27 cellular contexts compared by ENCODE assay signal in the genomic region with DNA sequence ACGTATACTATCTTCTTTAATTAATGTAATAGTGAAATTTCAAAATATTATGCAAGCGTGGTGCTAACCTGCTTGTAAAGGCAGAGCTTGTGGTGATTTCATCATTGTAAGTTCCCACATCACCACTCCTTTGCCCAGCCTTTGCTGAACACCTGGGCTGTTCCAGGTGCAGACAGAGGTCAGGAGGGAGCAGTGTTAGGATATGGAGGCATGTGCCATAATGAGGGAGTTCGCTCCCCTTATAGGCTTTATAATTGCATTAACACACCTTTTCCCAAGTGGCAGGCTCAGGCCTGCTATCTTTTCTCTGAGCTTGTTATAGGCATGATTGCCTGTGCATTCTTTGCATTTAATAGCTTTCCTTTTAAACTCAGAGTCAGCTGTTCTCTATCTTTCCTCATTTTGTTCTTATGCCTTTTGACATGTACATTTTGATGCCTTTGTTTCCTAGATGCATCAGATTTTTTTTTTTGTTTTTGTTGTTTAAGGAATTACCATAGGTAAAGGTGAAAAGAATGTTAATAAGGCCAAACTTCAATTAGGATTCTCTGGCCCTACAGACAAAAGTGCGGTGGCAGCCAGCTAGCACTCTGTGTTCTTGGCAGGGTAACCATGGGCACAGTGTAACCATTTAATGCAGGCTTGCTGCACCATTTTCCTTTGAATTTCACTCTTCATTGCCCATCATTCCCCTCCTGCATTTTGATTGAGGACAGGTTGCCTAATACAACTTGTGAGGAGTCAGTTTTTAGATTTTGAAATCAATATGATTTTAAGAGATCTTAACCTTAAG. TPM values are rescaled to one million over a fixed set of nuclear protein-coding genes. Genes with fewer than 3 reads are reported as not detected.
A peak's percentile ranks its signal among the peaks of the same experiment; 100 is the strongest.
DNase-seq lines count a peak whose midpoint lies in the region; TF ChIP-seq lines count a peak whose summit lies in the region.
"Had no signal": no experiment of that assay in that cellular context is flagged by ENCODE, and none has a peak within 500 bp of the region (broad histone marks: within the 10 kb centered on the region; RNA-seq: fewer than 3 reads in every experiment).

No MANE protein-coding gene starts in this region.

- intact Hi-C loops in prostate gland (cut with DNase I) (no loop called here), CD14-positive monocyte (cut with micrococcal nuclease) (no loop called here)

- no peaks in the 10 kb centered on the region for H3K27me3 ChIP-seq in prostate gland (replicated peaks; ENCODE audit: insufficient read depth)
- H3K27me3 ChIP-seq: hepatocyte, Peyer's patch had no signal

- H3K4me3 ChIP-seq in prostate gland = no peak overlapping the region
- H3K4me3 ChIP-seq: hepatocyte, K562, lung, Peyer's patch, SK-N-MC, smooth muscle cell, thoracic aorta had no signal

- no peaks in the 10 kb centered on the region for H3K4me1 ChIP-seq in prostate gland (replicated peaks)
- H3K4me1 ChIP-seq: Peyer's patch had no signal

- H3K4me1 Mint-ChIP-seq in CD14-positive monocyte = peaks cover 8% of the 10 kb centered on the region
- H3K4me1 Mint-ChIP-seq: activated naive CD8-positive, alpha-beta T cell treated with anti-CD3 and anti-CD28 coated beads, Interleukin-2, amount 50 U/mL, for 24 hours; stimulated activated memory B cell treated with anti-CD40 and anti-IgM and Interleukin-4, amounts not matched to agents 10 μg/mL and 1 μg/mL and 100 μg/mL, for 72 hours; T-helper 17 cell had no signal

- H3K4me3 Mint-ChIP-seq in CD14-positive monocyte = no peak overlapping the region
- H3K4me3 Mint-ChIP-seq: activated naive CD8-positive, alpha-beta T cell treated with anti-CD3 and anti-CD28 coated beads, Interleukin-2, amount 50 U/mL, for 24 hours; stimulated activated memory B cell treated with anti-CD40 and anti-IgM and Interleukin-4, amounts not matched to agents 10 μg/mL and 1 μg/mL and 100 μg/mL, for 72 hours; T-helper 17 cell had no signal

- H3K36me3 ChIP-seq in prostate gland = no peaks in the 10 kb centered on the region
- H3K36me3 ChIP-seq: Peyer's patch, thoracic aorta had no signal

- peak overlapping the region; percentile 67; the same call in 1 of the 2 replicates for H3K27ac ChIP-seq in RWPE1
- H3K27ac ChIP-seq in epithelial cell of prostate = no peak overlapping the region
- peak overlapping the region in 1 of 2 donors; percentile 16 for H3K27ac ChIP-seq in prostate gland
- H3K27ac ChIP-seq: 22Rv1, hepatocyte, Peyer's patch, SK-N-MC, thoracic aorta, VCaP had no signal

- H3K27me3 Mint-ChIP-seq in CD14-positive monocyte (ENCODE audit: low read depth in 3 of 3) = peaks cover 0 to 2% (median 1%) of the 10 kb centered on the region in 3 donors
- H3K27me3 Mint-ChIP-seq: activated naive CD8-positive, alpha-beta T cell treated with anti-CD3 and anti-CD28 coated beads, Interleukin-2, amount 50 U/mL, for 24 hours; stimulated activated memory B cell treated with anti-CD40 and anti-IgM and Interleukin-4, amounts not matched to agents 10 μg/mL and 1 μg/mL and 100 μg/mL, for 72 hours; T-helper 17 cell had no signal

- no peak for TF ChIP-seq POLR2A in prostate gland (IDR thresholded peaks at IDR 0.05)

- DNase-seq in NCI-H2107 treated with DMSO at 0.1 percent for 48 hours (lab: John Stamatoyannopoulos, UW; ENCODE audit: unreplicated experiment) (peak; percentile 28), NCI-H2107 (lab: John Stamatoyannopoulos, UW) (no peak), RWPE1 (ENCODE audit: low spot score) (peak; percentile 77), epithelial cell of prostate (ENCODE audit: low read depth, low spot score) (peak; percentile 56), prostate gland (ENCODE audit: low spot score) (peak; percentile 10), NCI-H510A treated with DMSO at 0.1 percent for 48 hours (lab: John Stamatoyannopoulos, UW) (no peak), CD14-positive monocyte (ENCODE audit: low spot score) (no peak), NCI-H2196 (lab: John Stamatoyannopoulos, UW; ENCODE audit: unreplicated experiment) (no peak)
- DNase-seq: activated CD4-positive, alpha-beta T cell treated with anti-CD3 and anti-CD28 coated beads, Interleukin-2, amount 50 U/mL, for 48 hours; activated CD8-positive, alpha-beta memory T cell treated with anti-CD3 and anti-CD28 coated beads, Interleukin-2, amount 50 U/mL, for 48 hours; activated effector memory CD4-positive, alpha-beta T cell treated with Interleukin-2 at 50 U/mL for 16 hours; activated naive CD8-positive, alpha-beta T cell treated with anti-CD3 and anti-CD28 coated beads, Interleukin-2, amount 50 U/mL, for 24 hours; dermis blood vessel endothelial cell; GDM1; NCI-H1694 treated with DMSO at 0.1 percent for 48 hours; NCI-H446; Peyer's patch; T-helper 17 cell had no signal

- H3K27ac Mint-ChIP-seq in CD14-positive monocyte = no peak overlapping the region
- H3K27ac Mint-ChIP-seq: activated naive CD8-positive, alpha-beta T cell treated with anti-CD3 and anti-CD28 coated beads, Interleukin-2, amount 50 U/mL, for 24 hours; stimulated activated memory B cell treated with anti-CD40 and anti-IgM and Interleukin-4, amounts not matched to agents 10 μg/mL and 1 μg/mL and 100 μg/mL, for 72 hours; T-helper 17 cell had no signal

- H3K9me3 ChIP-seq in prostate gland = no peaks in the 10 kb centered on the region
- H3K9me3 ChIP-seq: Peyer's patch, thoracic aorta had no signal

- 53% methylated on average over 4 of the region's 4 CpGs for WGBS in prostate gland

- CTCF ChIA-PET in RWPE1 (lab: Yijun Ruan, JAX) = interaction anchor here (0.5 to 1.2 kb wide), 5 partner anchors 17 to 420 kb away, joined by 3 to 6 read pairs (median 4); no protein-coding TSS in a partner anchor

- H3K36me3 Mint-ChIP-seq in CD14-positive monocyte = peaks cover 79 to 87% of the 10 kb centered on the region in 2 donors

- POLR2A ChIA-PET in RWPE1 (lab: Yijun Ruan, JAX; ENCODE audit: low non-redundant PET) = no interaction called here

- H3K9me3 Mint-ChIP-seq in CD14-positive monocyte = no peaks in the 10 kb centered on the region
- H3K9me3 Mint-ChIP-seq: activated naive CD8-positive, alpha-beta T cell treated with anti-CD3 and anti-CD28 coated beads, Interleukin-2, amount 50 U/mL, for 24 hours; stimulated activated memory B cell treated with anti-CD40 and anti-IgM and Interleukin-4, amounts not matched to agents 10 μg/mL and 1 μg/mL and 100 μg/mL, for 72 hours had no signal

- TF ChIP-seq CTCF in RWPE1 (conservative IDR thresholded peaks at IDR 0.05; ENCODE audit: low read depth) = no peak
- no peak for TF ChIP-seq CTCF in prostate gland (IDR thresholded peaks at IDR 0.05)
- no peak for TF ChIP-seq CTCF in CD14-positive monocyte (IDR thresholded peaks at IDR 0.05)

RNA-seq across cellular contexts. Expression of a gene that starts 12.6 kb away (rescaled TPM):
- 1 to 10 TPM; 2.2 to 6.8 TPM for total RNA-seq in prostate gland
- polyA plus RNA-seq in CD14-positive monocyte = 100 to 1,000 TPM; 127 TPM

RNA-seq across cellular contexts. Expression of a gene that starts 36.9 kb away (rescaled TPM):
- 100 to 1,000 TPM in 1 of 2 donors, 10 to 100 TPM in 1; 97.4 to 103 TPM for total RNA-seq in prostate gland
- 10 to 100 TPM; 57.9 to 58.5 TPM for polyA plus RNA-seq in CD14-positive monocyte

Comparison
In these comparisons a context has a peak if more than half of its experiments do, and no peak if none do; other contexts are left out.
1. DNase-seq: peak in NCI-H2107 treated with DMSO at 0.1 percent for 48 hours (single experiment), RWPE1 (single experiment), epithelial cell of prostate (single experiment) and prostate gland (single experiment); none in NCI-H2107 (single experiment), NCI-H510A treated with DMSO at 0.1 percent for 48 hours (single experiment), CD14-positive monocyte (single experiment) and NCI-H2196 (single experiment).